In the genomic region with DNA sequence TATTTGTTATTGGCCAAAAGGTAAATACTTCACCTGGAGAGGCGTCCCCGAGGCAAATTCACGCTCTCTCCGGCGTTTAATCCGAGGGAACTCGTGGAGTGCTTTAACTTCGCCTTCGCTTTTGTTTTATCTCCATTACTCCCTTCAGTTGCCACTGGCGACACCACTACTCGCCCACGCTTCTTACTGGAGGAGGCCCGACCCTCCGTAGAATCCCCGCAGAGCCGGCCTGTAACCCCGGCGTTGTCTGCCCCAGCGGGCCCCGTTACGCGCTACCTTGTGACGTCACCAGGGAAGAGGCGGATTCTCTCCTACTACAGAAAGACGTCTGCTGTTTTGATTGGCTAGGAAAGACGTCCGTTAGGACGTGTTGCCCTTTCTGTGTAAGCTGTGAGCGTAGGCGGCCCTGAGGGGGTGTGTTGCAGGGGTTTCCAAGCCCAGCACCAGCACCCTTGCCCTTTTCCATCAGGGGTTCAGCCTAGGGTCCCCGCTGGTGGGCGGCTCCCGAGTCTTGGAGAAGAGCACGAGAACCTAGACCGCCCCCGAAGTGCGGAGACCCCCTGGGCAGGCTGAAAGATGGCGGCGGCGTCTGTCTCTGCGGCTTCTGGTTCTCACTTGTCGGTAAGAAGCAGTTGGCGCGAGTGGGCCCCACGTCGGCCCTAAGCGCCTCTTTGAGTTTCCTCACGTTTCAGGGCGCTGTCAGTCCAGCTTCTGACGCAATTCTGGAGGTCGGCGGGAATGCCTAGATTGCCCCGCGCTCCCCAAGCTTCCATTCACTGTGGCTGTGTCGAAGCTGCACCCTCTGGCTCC, we compare ENCODE assay signal across 1 cellular context.
TF ChIP-seq lines count a peak whose summit lies in the region.

A gene (plus strand): TSS at position 376 of the 810 bp plus-strand sequence. CDS start 201 bp downstream, at position 577.

TF ChIP-seq in K562, 482 proteins besides CTCF, POLR2A, EP300 and RAD21 (continued from another document and continues in another):
- TF ChIP-seq PHF20 (IDR thresholded peaks at IDR 0.05; ENCODE audit: partially characterized antibody) (peak; percentile 37), SMARCE1 (IDR thresholded peaks at IDR 0.05) (peak; percentile 41; the same call in 1 of the 2 replicates), PYGO2 (tag; IDR thresholded peaks at IDR 0.05) (no peak), ZNF586 (CRISPR knock-in tag; conservative IDR thresholded peaks at IDR 0.05) (no peak), ELF4 (CRISPR knock-in tag; IDR thresholded peaks at IDR 0.05) (no peak), FOS (IDR thresholded peaks at IDR 0.05; ENCODE audit: extremely low read depth, insufficient read length) (peak; percentile 71), ZNF165 (CRISPR knock-in tag; IDR thresholded peaks at IDR 0.05; ENCODE audit: borderline replicate concordance) (no peak), E2F3 (CRISPR knock-in tag; IDR thresholded peaks at IDR 0.05) (0 out of 2 replicates have a peak, but pooled peaks have one; percentile 52), TAL1 (IDR thresholded peaks at IDR 0.05) (no peak), CEBPB (tag; IDR thresholded peaks at IDR 0.05) (peak; percentile 21)
- TF ChIP-seq, protein P1, sequence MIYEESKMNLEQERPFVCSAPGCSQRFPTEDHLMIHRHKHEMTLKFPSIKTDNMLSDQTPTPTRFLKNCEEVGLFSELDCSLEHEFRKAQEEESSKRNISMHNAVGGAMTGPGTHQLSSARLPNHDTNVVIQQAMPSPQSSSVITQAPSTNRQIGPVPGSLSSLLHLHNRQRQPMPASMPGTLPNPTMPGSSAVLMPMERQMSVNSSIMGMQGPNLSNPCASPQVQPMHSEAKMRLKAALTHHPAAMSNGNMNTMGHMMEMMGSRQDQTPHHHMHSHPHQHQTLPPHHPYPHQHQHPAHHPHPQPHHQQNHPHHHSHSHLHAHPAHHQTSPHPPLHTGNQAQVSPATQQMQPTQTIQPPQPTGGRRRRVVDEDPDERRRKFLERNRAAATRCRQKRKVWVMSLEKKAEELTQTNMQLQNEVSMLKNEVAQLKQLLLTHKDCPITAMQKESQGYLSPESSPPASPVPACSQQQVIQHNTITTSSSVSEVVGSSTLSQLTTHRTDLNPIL (CRISPR knock-in tag; IDR thresholded peaks at IDR 0.05): no peak
- TF ChIP-seq, protein P2, sequence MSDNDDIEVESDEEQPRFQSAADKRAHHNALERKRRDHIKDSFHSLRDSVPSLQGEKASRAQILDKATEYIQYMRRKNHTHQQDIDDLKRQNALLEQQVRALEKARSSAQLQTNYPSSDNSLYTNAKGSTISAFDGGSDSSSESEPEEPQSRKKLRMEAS (CRISPR knock-in tag; IDR thresholded peaks at IDR 0.05): no peak
- TF ChIP-seq, protein P3, sequence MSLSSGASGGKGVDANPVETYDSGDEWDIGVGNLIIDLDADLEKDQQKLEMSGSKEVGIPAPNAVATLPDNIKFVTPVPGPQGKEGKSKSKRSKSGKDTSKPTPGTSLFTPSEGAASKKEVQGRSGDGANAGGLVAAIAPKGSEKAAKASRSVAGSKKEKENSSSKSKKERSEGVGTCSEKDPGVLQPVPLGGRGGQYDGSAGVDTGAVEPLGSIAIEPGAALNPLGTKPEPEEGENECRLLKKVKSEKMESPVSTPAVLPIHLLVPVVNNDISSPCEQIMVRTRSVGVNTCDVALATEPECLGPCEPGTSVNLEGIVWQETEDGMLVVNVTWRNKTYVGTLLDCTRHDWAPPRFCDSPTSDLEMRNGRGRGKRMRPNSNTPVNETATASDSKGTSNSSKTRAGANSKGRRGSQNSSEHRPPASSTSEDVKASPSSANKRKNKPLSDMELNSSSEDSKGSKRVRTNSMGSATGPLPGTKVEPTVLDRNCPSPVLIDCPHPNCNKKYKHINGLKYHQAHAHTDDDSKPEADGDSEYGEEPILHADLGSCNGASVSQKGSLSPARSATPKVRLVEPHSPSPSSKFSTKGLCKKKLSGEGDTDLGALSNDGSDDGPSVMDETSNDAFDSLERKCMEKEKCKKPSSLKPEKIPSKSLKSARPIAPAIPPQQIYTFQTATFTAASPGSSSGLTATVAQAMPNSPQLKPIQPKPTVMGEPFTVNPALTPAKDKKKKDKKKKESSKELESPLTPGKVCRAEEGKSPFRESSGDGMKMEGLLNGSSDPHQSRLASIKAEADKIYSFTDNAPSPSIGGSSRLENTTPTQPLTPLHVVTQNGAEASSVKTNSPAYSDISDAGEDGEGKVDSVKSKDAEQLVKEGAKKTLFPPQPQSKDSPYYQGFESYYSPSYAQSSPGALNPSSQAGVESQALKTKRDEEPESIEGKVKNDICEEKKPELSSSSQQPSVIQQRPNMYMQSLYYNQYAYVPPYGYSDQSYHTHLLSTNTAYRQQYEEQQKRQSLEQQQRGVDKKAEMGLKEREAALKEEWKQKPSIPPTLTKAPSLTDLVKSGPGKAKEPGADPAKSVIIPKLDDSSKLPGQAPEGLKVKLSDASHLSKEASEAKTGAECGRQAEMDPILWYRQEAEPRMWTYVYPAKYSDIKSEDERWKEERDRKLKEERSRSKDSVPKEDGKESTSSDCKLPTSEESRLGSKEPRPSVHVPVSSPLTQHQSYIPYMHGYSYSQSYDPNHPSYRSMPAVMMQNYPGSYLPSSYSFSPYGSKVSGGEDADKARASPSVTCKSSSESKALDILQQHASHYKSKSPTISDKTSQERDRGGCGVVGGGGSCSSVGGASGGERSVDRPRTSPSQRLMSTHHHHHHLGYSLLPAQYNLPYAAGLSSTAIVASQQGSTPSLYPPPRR (CRISPR knock-in tag; IDR thresholded peaks at IDR 0.05; ENCODE audit: borderline replicate concordance): no peak
- TF ChIP-seq, protein P4, sequence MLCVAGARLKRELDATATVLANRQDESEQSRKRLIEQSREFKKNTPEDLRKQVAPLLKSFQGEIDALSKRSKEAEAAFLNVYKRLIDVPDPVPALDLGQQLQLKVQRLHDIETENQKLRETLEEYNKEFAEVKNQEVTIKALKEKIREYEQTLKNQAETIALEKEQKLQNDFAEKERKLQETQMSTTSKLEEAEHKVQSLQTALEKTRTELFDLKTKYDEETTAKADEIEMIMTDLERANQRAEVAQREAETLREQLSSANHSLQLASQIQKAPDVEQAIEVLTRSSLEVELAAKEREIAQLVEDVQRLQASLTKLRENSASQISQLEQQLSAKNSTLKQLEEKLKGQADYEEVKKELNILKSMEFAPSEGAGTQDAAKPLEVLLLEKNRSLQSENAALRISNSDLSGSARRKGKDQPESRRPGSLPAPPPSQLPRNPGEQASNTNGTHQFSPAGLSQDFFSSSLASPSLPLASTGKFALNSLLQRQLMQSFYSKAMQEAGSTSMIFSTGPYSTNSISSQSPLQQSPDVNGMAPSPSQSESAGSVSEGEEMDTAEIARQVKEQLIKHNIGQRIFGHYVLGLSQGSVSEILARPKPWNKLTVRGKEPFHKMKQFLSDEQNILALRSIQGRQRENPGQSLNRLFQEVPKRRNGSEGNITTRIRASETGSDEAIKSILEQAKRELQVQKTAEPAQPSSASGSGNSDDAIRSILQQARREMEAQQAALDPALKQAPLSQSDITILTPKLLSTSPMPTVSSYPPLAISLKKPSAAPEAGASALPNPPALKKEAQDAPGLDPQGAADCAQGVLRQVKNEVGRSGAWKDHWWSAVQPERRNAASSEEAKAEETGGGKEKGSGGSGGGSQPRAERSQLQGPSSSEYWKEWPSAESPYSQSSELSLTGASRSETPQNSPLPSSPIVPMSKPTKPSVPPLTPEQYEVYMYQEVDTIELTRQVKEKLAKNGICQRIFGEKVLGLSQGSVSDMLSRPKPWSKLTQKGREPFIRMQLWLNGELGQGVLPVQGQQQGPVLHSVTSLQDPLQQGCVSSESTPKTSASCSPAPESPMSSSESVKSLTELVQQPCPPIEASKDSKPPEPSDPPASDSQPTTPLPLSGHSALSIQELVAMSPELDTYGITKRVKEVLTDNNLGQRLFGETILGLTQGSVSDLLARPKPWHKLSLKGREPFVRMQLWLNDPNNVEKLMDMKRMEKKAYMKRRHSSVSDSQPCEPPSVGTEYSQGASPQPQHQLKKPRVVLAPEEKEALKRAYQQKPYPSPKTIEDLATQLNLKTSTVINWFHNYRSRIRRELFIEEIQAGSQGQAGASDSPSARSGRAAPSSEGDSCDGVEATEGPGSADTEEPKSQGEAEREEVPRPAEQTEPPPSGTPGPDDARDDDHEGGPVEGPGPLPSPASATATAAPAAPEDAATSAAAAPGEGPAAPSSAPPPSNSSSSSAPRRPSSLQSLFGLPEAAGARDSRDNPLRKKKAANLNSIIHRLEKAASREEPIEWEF (CRISPR knock-in tag; IDR thresholded peaks at IDR 0.05): no peak
- TF ChIP-seq, protein P5, sequence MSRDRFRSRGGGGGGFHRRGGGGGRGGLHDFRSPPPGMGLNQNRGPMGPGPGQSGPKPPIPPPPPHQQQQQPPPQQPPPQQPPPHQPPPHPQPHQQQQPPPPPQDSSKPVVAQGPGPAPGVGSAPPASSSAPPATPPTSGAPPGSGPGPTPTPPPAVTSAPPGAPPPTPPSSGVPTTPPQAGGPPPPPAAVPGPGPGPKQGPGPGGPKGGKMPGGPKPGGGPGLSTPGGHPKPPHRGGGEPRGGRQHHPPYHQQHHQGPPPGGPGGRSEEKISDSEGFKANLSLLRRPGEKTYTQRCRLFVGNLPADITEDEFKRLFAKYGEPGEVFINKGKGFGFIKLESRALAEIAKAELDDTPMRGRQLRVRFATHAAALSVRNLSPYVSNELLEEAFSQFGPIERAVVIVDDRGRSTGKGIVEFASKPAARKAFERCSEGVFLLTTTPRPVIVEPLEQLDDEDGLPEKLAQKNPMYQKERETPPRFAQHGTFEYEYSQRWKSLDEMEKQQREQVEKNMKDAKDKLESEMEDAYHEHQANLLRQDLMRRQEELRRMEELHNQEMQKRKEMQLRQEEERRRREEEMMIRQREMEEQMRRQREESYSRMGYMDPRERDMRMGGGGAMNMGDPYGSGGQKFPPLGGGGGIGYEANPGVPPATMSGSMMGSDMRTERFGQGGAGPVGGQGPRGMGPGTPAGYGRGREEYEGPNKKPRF (IDR thresholded peaks at IDR 0.05; ENCODE audit: low read depth, low read length): no peak
- TF ChIP-seq, protein P6, sequence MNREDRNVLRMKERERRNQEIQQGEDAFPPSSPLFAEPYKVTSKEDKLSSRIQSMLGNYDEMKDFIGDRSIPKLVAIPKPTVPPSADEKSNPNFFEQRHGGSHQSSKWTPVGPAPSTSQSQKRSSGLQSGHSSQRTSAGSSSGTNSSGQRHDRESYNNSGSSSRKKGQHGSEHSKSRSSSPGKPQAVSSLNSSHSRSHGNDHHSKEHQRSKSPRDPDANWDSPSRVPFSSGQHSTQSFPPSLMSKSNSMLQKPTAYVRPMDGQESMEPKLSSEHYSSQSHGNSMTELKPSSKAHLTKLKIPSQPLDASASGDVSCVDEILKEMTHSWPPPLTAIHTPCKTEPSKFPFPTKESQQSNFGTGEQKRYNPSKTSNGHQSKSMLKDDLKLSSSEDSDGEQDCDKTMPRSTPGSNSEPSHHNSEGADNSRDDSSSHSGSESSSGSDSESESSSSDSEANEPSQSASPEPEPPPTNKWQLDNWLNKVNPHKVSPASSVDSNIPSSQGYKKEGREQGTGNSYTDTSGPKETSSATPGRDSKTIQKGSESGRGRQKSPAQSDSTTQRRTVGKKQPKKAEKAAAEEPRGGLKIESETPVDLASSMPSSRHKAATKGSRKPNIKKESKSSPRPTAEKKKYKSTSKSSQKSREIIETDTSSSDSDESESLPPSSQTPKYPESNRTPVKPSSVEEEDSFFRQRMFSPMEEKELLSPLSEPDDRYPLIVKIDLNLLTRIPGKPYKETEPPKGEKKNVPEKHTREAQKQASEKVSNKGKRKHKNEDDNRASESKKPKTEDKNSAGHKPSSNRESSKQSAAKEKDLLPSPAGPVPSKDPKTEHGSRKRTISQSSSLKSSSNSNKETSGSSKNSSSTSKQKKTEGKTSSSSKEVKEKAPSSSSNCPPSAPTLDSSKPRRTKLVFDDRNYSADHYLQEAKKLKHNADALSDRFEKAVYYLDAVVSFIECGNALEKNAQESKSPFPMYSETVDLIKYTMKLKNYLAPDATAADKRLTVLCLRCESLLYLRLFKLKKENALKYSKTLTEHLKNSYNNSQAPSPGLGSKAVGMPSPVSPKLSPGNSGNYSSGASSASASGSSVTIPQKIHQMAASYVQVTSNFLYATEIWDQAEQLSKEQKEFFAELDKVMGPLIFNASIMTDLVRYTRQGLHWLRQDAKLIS (CRISPR knock-in tag; IDR thresholded peaks at IDR 0.05): peak; percentile 90
- TF ChIP-seq, protein P7, sequence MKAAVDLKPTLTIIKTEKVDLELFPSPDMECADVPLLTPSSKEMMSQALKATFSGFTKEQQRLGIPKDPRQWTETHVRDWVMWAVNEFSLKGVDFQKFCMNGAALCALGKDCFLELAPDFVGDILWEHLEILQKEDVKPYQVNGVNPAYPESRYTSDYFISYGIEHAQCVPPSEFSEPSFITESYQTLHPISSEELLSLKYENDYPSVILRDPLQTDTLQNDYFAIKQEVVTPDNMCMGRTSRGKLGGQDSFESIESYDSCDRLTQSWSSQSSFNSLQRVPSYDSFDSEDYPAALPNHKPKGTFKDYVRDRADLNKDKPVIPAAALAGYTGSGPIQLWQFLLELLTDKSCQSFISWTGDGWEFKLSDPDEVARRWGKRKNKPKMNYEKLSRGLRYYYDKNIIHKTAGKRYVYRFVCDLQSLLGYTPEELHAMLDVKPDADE (conservative IDR thresholded peaks at IDR 0.05; ENCODE audit: control insufficient read depth, low read depth, low read length): peak; percentile 54; the same call in 1 of the 2 replicates
- TF ChIP-seq, protein P8, sequence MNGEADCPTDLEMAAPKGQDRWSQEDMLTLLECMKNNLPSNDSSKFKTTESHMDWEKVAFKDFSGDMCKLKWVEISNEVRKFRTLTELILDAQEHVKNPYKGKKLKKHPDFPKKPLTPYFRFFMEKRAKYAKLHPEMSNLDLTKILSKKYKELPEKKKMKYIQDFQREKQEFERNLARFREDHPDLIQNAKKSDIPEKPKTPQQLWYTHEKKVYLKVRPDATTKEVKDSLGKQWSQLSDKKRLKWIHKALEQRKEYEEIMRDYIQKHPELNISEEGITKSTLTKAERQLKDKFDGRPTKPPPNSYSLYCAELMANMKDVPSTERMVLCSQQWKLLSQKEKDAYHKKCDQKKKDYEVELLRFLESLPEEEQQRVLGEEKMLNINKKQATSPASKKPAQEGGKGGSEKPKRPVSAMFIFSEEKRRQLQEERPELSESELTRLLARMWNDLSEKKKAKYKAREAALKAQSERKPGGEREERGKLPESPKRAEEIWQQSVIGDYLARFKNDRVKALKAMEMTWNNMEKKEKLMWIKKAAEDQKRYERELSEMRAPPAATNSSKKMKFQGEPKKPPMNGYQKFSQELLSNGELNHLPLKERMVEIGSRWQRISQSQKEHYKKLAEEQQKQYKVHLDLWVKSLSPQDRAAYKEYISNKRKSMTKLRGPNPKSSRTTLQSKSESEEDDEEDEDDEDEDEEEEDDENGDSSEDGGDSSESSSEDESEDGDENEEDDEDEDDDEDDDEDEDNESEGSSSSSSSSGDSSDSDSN (IDR thresholded peaks at IDR 0.05; ENCODE audit: borderline replicate concordance in 1 of 2, low read depth in 2 of 2, low read length in 2 of 2): no peak
- TF ChIP-seq, protein P9, sequence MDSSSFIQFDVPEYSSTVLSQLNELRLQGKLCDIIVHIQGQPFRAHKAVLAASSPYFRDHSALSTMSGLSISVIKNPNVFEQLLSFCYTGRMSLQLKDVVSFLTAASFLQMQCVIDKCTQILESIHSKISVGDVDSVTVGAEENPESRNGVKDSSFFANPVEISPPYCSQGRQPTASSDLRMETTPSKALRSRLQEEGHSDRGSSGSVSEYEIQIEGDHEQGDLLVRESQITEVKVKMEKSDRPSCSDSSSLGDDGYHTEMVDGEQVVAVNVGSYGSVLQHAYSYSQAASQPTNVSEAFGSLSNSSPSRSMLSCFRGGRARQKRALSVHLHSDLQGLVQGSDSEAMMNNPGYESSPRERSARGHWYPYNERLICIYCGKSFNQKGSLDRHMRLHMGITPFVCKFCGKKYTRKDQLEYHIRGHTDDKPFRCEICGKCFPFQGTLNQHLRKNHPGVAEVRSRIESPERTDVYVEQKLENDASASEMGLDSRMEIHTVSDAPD (CRISPR knock-in tag; IDR thresholded peaks at IDR 0.05): no peak
